ENCODE assay signal across 2 cellular contexts in genomic region chr7:127949670-127950069, GRCh38.
TF ChIP-seq lines count a peak whose summit lies in the region.

No MANE protein-coding gene starts in this region.

TF ChIP-seq in IMR-90, 13 proteins besides CTCF, POLR2A, EP300 and RAD21 (continued from another document):
- no peak for TF ChIP-seq NFE2L2 (IDR thresholded peaks at IDR 0.05; ENCODE audit: low read depth, low read length)
- no peak for TF ChIP-seq CEBPB (IDR thresholded peaks at IDR 0.05; ENCODE audit: low read depth, low read length)
- TF ChIP-seq ELK1 (IDR thresholded peaks at IDR 0.05; ENCODE audit: borderline replicate concordance, low read depth, low read length), result no peak
- no peak for TF ChIP-seq MAFK (IDR thresholded peaks at IDR 0.05; ENCODE audit: low read depth, low read length)
- no peak for TF ChIP-seq CHD1 (IDR thresholded peaks at IDR 0.05; ENCODE audit: low read depth, low read length)
- TF ChIP-seq FOS (IDR thresholded peaks at IDR 0.05; ENCODE audit: low read depth, low read length), result no peak
- no peak for TF ChIP-seq SMC3 (IDR thresholded peaks at IDR 0.05; ENCODE audit: low read depth, low read length)
- TF ChIP-seq MXI1 (IDR thresholded peaks at IDR 0.05; ENCODE audit: borderline replicate concordance, low read depth, low read length), result no peak
- TF ChIP-seq BHLHE40 (IDR thresholded peaks at IDR 0.05; ENCODE audit: low read depth, low read length), result no peak
- no peak for TF ChIP-seq RCOR1 (IDR thresholded peaks at IDR 0.05; ENCODE audit: insufficient replicate concordance, low read length)
- no peak for TF ChIP-seq USF2 (IDR thresholded peaks at IDR 0.05; ENCODE audit: low read depth, low read length)

TF ChIP-seq in HEK293T, 16 proteins besides CTCF, POLR2A, EP300 and RAD21 (continued from another document):
- TF ChIP-seq FOXA1 (IDR thresholded peaks at IDR 0.05) (no peak), TARDBP (IDR thresholded peaks at IDR 0.05) (no peak), CTBP1 (IDR thresholded peaks at IDR 0.05; ENCODE audit: borderline replicate concordance) (no peak), BHLHE40 (IDR thresholded peaks at IDR 0.05; ENCODE audit: borderline replicate concordance) (no peak), SUZ12 (IDR thresholded peaks at IDR 0.05) (no peak), FOXM1 (IDR thresholded peaks at IDR 0.05; ENCODE audit: borderline replicate concordance) (no peak), NFRKB (IDR thresholded peaks at IDR 0.05) (no peak), PKNOX1 (IDR thresholded peaks at IDR 0.05) (no peak), LEF1 (IDR thresholded peaks at IDR 0.05; ENCODE audit: borderline replicate concordance) (no peak), FOXK2 (IDR thresholded peaks at IDR 0.05) (no peak), L3MBTL2 (conservative IDR thresholded peaks at IDR 0.05) (no peak), HDGF (IDR thresholded peaks at IDR 0.05; ENCODE audit: borderline replicate concordance) (no peak), SP1 (IDR thresholded peaks at IDR 0.05) (no peak), ARNT (IDR thresholded peaks at IDR 0.05) (no peak)
